Comparison of ENCODE assay signal across 14 cellular contexts in genomic region chr6:38775870-38776269, GRCh38.
DNase-seq lines count a peak whose midpoint lies in the region; ATAC-seq, FAIRE-seq and TF ChIP-seq lines count a peak whose summit lies in the region.
"Had no signal": no experiment of that assay in that cellular context is flagged by ENCODE, and none has a peak within 500 bp of the region (broad histone marks: within the 10 kb centered on the region; RNA-seq: fewer than 3 reads in every experiment).

No MANE protein-coding gene starts in this region.

- H3K36me3 Mint-ChIP-seq in activated naive CD4-positive, alpha-beta T cell treated with anti-CD3 and anti-CD28 coated beads, Interleukin-2, amount 10 ng/mL, durations not matched to agents 7 days and 5 days: no peaks in the 10 kb centered on the region
- H3K36me3 Mint-ChIP-seq: activated naive CD8-positive, alpha-beta T cell had no signal

- H3K9me3 Mint-ChIP-seq in activated naive CD4-positive, alpha-beta T cell treated with anti-CD3 and anti-CD28 coated beads, Interleukin-2, amount 10 ng/mL, durations not matched to agents 7 days and 5 days: no peaks in the 10 kb centered on the region

- 97% methylated on average over 1 of the region's 1 CpG for WGBS in right cardiac atrium

- H3F3A ChIP-seq in PC-3 (ENCODE audit: low read length, unreplicated experiment): no peaks in the 10 kb centered on the region

- peaks cover 14% of the 10 kb centered on the region for H3K27me3 Mint-ChIP-seq in activated naive CD4-positive, alpha-beta T cell treated with anti-CD3 and anti-CD28 coated beads, Interleukin-2, amount 10 ng/mL, durations not matched to agents 7 days and 5 days

- H3K4me2 ChIP-seq in PC-3 (ENCODE audit: low read length): no peak overlapping the region

- H3K27ac ChIP-seq in PC-3 (ENCODE audit: low read length): no peak overlapping the region
- no peak overlapping the region for H3K27ac ChIP-seq in right cardiac atrium (ENCODE audit: low read length)

- H3K9me3 ChIP-seq in PC-3 (ENCODE audit: low read length) (no peaks in the 10 kb centered on the region), right cardiac atrium (ENCODE audit: control insufficient read depth, low read length) (no peaks in the 10 kb centered on the region)
- H3K9me3 ChIP-seq: BE2C had no signal

- intact Hi-C loops in PC-3 (cut with micrococcal nuclease): no loop called here
- intact Hi-C loops in right cardiac atrium (cut with DNase I): no loop called here

- no peaks in the 10 kb centered on the region for H3K9me2 ChIP-seq in PC-3 (replicated peaks; ENCODE audit: low read length)

- FAIRE-seq in H54 (lab: Jason Lieb, UNC) (no peak), HTR-8/SVneo (lab: Jason Lieb, UNC) (no peak)
- FAIRE-seq: colon, urothelium cell line had no signal

- peak; percentile 63 for ATAC-seq in GM21360 (IDR thresholded peaks at IDR 0.05; ENCODE audit: unreplicated experiment)
- ATAC-seq in HG03066 (IDR thresholded peaks at IDR 0.05; ENCODE audit: low read depth, unreplicated experiment): peak; percentile 70
- ATAC-seq in PC-3: peak; percentile 37; the same call in 1 of the 2 replicates
- no peak for ATAC-seq in right cardiac atrium

- no peak for TF ChIP-seq POLR2A in H54 (IDR thresholded peaks at IDR 0.05; ENCODE audit: low read depth, low read length)

- DNase-seq in GM12864 (ENCODE audit: low read depth) (peak; percentile 34), PC-3 (peak; percentile 31), H54 (ENCODE audit: insufficient read length, low spot score) (no peak), HTR-8/SVneo (ENCODE audit: insufficient read length, low spot score) (no peak), right cardiac atrium (no peak)
- DNase-seq in activated naive CD4-positive, alpha-beta T cell treated with anti-CD3 and anti-CD28 coated beads, Interleukin-2, amount 10 ng/mL, durations not matched to agents 7 days and 5 days: no peak
- DNase-seq: BE2C, GF-D8, NCI-H1694 treated with DMSO at 0.1 percent for 48 hours had no signal

- H3K27ac Mint-ChIP-seq in activated naive CD4-positive, alpha-beta T cell treated with anti-CD3 and anti-CD28 coated beads, Interleukin-2, amount 10 ng/mL, durations not matched to agents 7 days and 5 days: no peak overlapping the region
- H3K27ac Mint-ChIP-seq: activated naive CD8-positive, alpha-beta T cell had no signal

- peaks cover 11% of the 10 kb centered on the region; the same call in 1 of the 2 replicates for H3K4me1 ChIP-seq in PC-3 (ENCODE audit: insufficient read depth, low read length)
- no peaks in the 10 kb centered on the region for H3K4me1 ChIP-seq in right cardiac atrium (ENCODE audit: control insufficient read depth, insufficient read depth, low read length)
- H3K4me1 ChIP-seq: BE2C had no signal

- H3K27me3 ChIP-seq in PC-3 (ENCODE audit: low read length) (no peaks in the 10 kb centered on the region), right cardiac atrium (ENCODE audit: control insufficient read depth, insufficient read depth) (peaks cover 2% of the 10 kb centered on the region)
- H3K27me3 ChIP-seq: BE2C had no signal

- no peak overlapping the region for H3K4me3 Mint-ChIP-seq in activated naive CD4-positive, alpha-beta T cell treated with anti-CD3 and anti-CD28 coated beads, Interleukin-2, amount 10 ng/mL, durations not matched to agents 7 days and 5 days
- H3K4me3 Mint-ChIP-seq: activated naive CD8-positive, alpha-beta T cell had no signal

- BruUV-seq in PC-3 (replicated peaks; lab: Mats Ljungman, UMichigan): no TSS peak

- H3K36me3 ChIP-seq in PC-3 (ENCODE audit: low read depth, low read length): no peaks in the 10 kb centered on the region
- H3K36me3 ChIP-seq: BE2C had no signal

- no peaks in the 10 kb centered on the region for H4K20me1 ChIP-seq in PC-3 (ENCODE audit: low read length)

- H2AFZ ChIP-seq in PC-3 (ENCODE audit: low read length): no peak overlapping the region

- H3K4me3 ChIP-seq in GM12864 (ENCODE audit: low read depth, low read length) (no peak overlapping the region), PC-3 (ENCODE audit: low read length) (no peak overlapping the region), right cardiac atrium (ENCODE audit: low read length) (no peak overlapping the region)

- H3K4me1 Mint-ChIP-seq in activated naive CD4-positive, alpha-beta T cell treated with anti-CD3 and anti-CD28 coated beads, Interleukin-2, amount 10 ng/mL, durations not matched to agents 7 days and 5 days: no peaks in the 10 kb centered on the region

- no peaks in the 10 kb centered on the region for H3K79me2 ChIP-seq in PC-3 (ENCODE audit: low read length)

- H3K9ac ChIP-seq in PC-3 (ENCODE audit: low read length): no peak overlapping the region

- POLR2A ChIA-PET in PC-3 (lab: Charles Lee; ENCODE audit: unreplicated experiment): interaction anchor here (0.6 kb wide), 1 partner anchor 27 kb away, joined by 3 read pairs; no protein-coding TSS in a partner anchor

- TF ChIP-seq CTCF in GM12864 (IDR thresholded peaks at IDR 0.05; ENCODE audit: low read depth, low read length, missing control alignments) (no peak), PC-3 (conservative IDR thresholded peaks at IDR 0.05; ENCODE audit: low read depth, low read length) (no peak)

- CTCF ChIA-PET in PC-3 (lab: Charles Lee): no interaction called here
- CTCF ChIA-PET in activated naive CD4-positive, alpha-beta T cell treated with anti-CD3 and anti-CD28 coated beads, Interleukin-2, amount 10 ng/mL, durations not matched to agents 7 days and 5 days (lab: Charles Lee): no interaction called here

Comparison
In these comparisons a context has a peak if more than half of its experiments do, and no peak if none do; other contexts are left out.
1. DNase-seq: peak in GM12864 (single experiment) and PC-3 (single experiment); none in H54 (single experiment), HTR-8/SVneo (single experiment), right cardiac atrium (0 of 3) and activated naive CD4-positive, alpha-beta T cell treated with anti-CD3 and anti-CD28 coated beads, Interleukin-2, amount 10 ng/mL, durations not matched to agents 7 days and 5 days (single experiment).
2. ATAC-seq: peak in GM21360 (single experiment), HG03066 (single experiment) and PC-3 (single experiment); none in right cardiac atrium (0 of 2).